Comparison of ENCODE assay signal across 9 cellular contexts in the genomic region with DNA sequence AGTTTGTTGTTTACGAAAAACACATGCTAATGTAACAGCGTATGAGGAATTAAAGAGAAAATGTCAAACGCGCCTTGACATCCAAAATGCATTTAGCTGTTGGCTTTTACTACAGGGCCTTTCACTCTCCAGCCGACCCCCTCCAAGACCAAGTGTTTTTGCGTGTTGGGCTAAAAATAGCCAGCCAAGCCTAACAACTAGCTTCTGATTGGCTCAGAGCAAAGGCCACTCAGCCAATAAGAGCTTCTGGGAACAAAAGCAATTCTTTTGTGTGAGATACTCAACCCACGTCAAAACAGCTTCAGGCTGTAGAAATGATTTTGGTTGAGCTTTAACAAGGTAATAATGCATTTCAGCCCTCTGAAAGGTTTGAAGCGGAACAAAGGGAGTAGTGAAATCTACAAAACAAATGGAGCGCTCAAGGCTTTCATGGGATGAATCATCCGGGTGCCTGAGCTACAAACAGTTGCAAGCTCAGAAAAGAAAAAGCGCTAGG.
DNase-seq lines count a peak whose midpoint lies in the region; ATAC-seq and TF ChIP-seq lines count a peak whose summit lies in the region.
"Had no signal": no experiment of that assay in that cellular context is flagged by ENCODE, and none has a peak within 500 bp of the region (broad histone marks: within the 10 kb centered on the region; RNA-seq: fewer than 3 reads in every experiment).

No MANE protein-coding gene starts in this region.

- in situ Hi-C loops in SK-MEL-5 (cut with HindIII; ENCODE audit: low pct_unique_long_range_greater_than_20kb, low sequenced_read_pairs) = no loop called here

- H3K4me1 ChIP-seq in endodermal cell (ENCODE audit: control insufficient read depth, insufficient read depth, low read length) = no peaks in the 10 kb centered on the region
- H3K4me1 ChIP-seq: SJSA1 had no signal

- peak overlapping the region; percentile 56 for H3K4me3 Mint-ChIP-seq in endodermal cell

- H3K4me3 ChIP-seq in endodermal cell (ENCODE audit: low read length) = peak overlapping the region; percentile 81
- H3K4me3 ChIP-seq: SJSA1 had no signal

- ATAC-seq in GM19035 (IDR thresholded peaks at IDR 0.05; ENCODE audit: unreplicated experiment) = peak; percentile 54
- ATAC-seq in HG03378 (IDR thresholded peaks at IDR 0.05; ENCODE audit: unreplicated experiment) = peak; percentile 56

- no peaks in the 10 kb centered on the region for H3K9me3 ChIP-seq in endodermal cell (ENCODE audit: control insufficient read depth, low read length)
- H3K9me3 ChIP-seq: SJSA1 had no signal

- no peak for TF ChIP-seq CTCF in endodermal cell (conservative IDR thresholded peaks at IDR 0.05)

- H3K9ac ChIP-seq in endodermal cell (ENCODE audit: extremely low read depth, low read length, poor library complexity, severe bottlenecking) = peak overlapping the region; percentile 1

- H3K4me1 Mint-ChIP-seq in endodermal cell = peaks cover 6% of the 10 kb centered on the region

- no peaks in the 10 kb centered on the region for H3K27me3 Mint-ChIP-seq in endodermal cell (ENCODE audit: insufficient read depth)

- 4 to 10% methylated on average over 8 to 11 of the region's 11 CpGs for WGBS in endodermal cell (ENCODE audit: insufficient coverage in 1 of 2, insufficient read length in 1 of 2), 2 experiments

- H3K27ac ChIP-seq in endodermal cell (ENCODE audit: low read depth, low read length) = peak overlapping the region; percentile 90
- peak overlapping the region; percentile 89 for H3K27ac ChIP-seq in temporal lobe (ENCODE audit: low read depth, low read length)
- H3K27ac ChIP-seq: SJSA1 had no signal

- H3K9me3 Mint-ChIP-seq in endodermal cell = no peaks in the 10 kb centered on the region

- no peaks in the 10 kb centered on the region for H3K36me3 ChIP-seq in endodermal cell (ENCODE audit: control insufficient read depth, insufficient read depth, low read length)
- H3K36me3 ChIP-seq: SJSA1 had no signal

- H3K27ac Mint-ChIP-seq in endodermal cell = peak overlapping the region; percentile 91

- H3K27me3 ChIP-seq in endodermal cell (ENCODE audit: control insufficient read depth, insufficient read depth, low read length, poor library complexity, severe bottlenecking) = no peaks in the 10 kb centered on the region
- H3K27me3 ChIP-seq: SJSA1 had no signal

- H3K36me3 Mint-ChIP-seq in endodermal cell (ENCODE audit: low read depth) = no peaks in the 10 kb centered on the region

- DNase-seq in C1 segment of cervical spinal cord (lab: John Stamatoyannopoulos, UW) = peak in 12 of 14 donors; percentile 45 to 99 (median 74)
- peak; percentile 87 for DNase-seq in SK-MEL-5 (ENCODE audit: low read depth, low spot score)
- DNase-seq in endodermal cell = peak; percentile 94
- DNase-seq in lung microvascular endothelial cell (ENCODE audit: low read depth in 2 of 2) = peak; percentile 71 to 89
- DNase-seq in mesenteric fat pad (ENCODE audit: low spot score) = no peak
